Comparison of ENCODE assay signal across 27 cellular contexts in genomic region chr16:89881368-89881730, GRCh38. TPM values are rescaled to one million over a fixed set of nuclear protein-coding genes. Genes with fewer than 3 reads are reported as not detected.
"Had no signal": no experiment of that assay in that cellular context is flagged by ENCODE, and none has a peak within 500 bp of the region (broad histone marks: within the 10 kb centered on the region; RNA-seq: fewer than 3 reads in every experiment).

No MANE protein-coding gene starts in this region.

- H3K9me3 Mint-ChIP-seq: activated B cell treated with CpG ODN at 0.5 μM for 24 hours; effector memory CD8-positive, alpha-beta T cell; memory B cell; naive thymus-derived CD8-positive, alpha-beta T cell; neural crest cell had no signal

- H3K4me1 Mint-ChIP-seq: activated B cell treated with CpG ODN at 0.5 μM for 24 hours; activated CD4-positive, alpha-beta T cell treated with anti-CD3 and anti-CD28 coated beads for 36 hours; neural crest cell had no signal

- H3K27ac Mint-ChIP-seq: activated B cell treated with CpG ODN at 0.5 μM for 24 hours; activated CD4-positive, alpha-beta T cell treated with anti-CD3 and anti-CD28 coated beads for 36 hours; memory B cell; T-helper 2 cell treated with Interferon-gamma antibody and Interleukin-4, amounts not matched to agents 5 μg/mL and 100 μg/mL, for 36 hours had no signal

- ATAC-seq: activated CD4-positive, alpha-beta T cell treated with anti-CD3 and anti-CD28 coated beads for 36 hours; body of pancreas; effector memory CD8-positive, alpha-beta T cell; naive thymus-derived CD8-positive, alpha-beta T cell; right cardiac atrium; upper lobe of right lung had no signal

- FAIRE-seq: endothelial cell of umbilical vein, kidney had no signal

- H3K27me3 ChIP-seq: body of pancreas, tibial artery, upper lobe of right lung had no signal

- H3K27ac ChIP-seq: body of pancreas, parathyroid adenoma, tibial artery, upper lobe of right lung had no signal

- H3K4me3 Mint-ChIP-seq: activated B cell treated with CpG ODN at 0.5 μM for 24 hours; activated CD4-positive, alpha-beta T cell treated with anti-CD3 and anti-CD28 coated beads for 36 hours; activated naive CD8-positive, alpha-beta T cell; memory B cell; naive thymus-derived CD8-positive, alpha-beta T cell; T-helper 2 cell treated with Interferon-gamma antibody and Interleukin-4, amounts not matched to agents 5 μg/mL and 100 μg/mL, for 36 hours had no signal

- H3K9me3 ChIP-seq: body of pancreas, tibial artery, upper lobe of right lung had no signal

- H2AFZ ChIP-seq: parathyroid adenoma had no signal

- DNase-seq: activated B cell treated with CpG ODN at 0.5 μM for 24 hours; activated CD4-positive, alpha-beta T cell treated with anti-CD3 and anti-CD28 coated beads for 36 hours; activated CD4-positive, alpha-beta T cell treated with anti-CD3 and anti-CD28 coated beads, Interleukin-2, amount 50 U/mL, for 4 hours; activated effector memory CD4-positive, alpha-beta T cell treated with Interleukin-2 at 50 U/mL for 16 hours; activated naive CD4-positive, alpha-beta T cell treated with Interleukin-2 at 50 U/mL for 16 hours; activated T-cell treated with anti-CD3 and anti-CD28 coated beads for 4 hours; anterior cingulate cortex; body of pancreas; cortex of kidney; effector memory CD8-positive, alpha-beta T cell; foreskin fibroblast; hippocampal formation; kidney; naive thymus-derived CD8-positive, alpha-beta T cell; occipital lobe; stimulated activated CD4-positive, alpha-beta T cell treated with anti-CD3 and anti-CD28 coated beads, Interleukin-2, amount 100 ng/mL, for 48 hours; stimulated activated naive CD4-positive, alpha-beta T cell treated with Interleukin-2 at 50 U/mL for 16 hours; T-helper 1 cell; tibial artery; upper lobe of right lung had no signal

- H3K9ac ChIP-seq: parathyroid adenoma had no signal

- H3K4me3 ChIP-seq: body of pancreas, tibial artery, upper lobe of right lung had no signal

- H3K27me3 Mint-ChIP-seq: activated B cell treated with CpG ODN at 0.5 μM for 24 hours; activated CD4-positive, alpha-beta T cell treated with anti-CD3 and anti-CD28 coated beads for 36 hours; activated naive CD8-positive, alpha-beta T cell; effector memory CD8-positive, alpha-beta T cell; memory B cell; naive thymus-derived CD8-positive, alpha-beta T cell had no signal

- H3K4me1 ChIP-seq: body of pancreas, parathyroid adenoma, tibial artery, upper lobe of right lung had no signal

RNA-seq across cellular contexts. Expression of gene TUBB3, which starts 41.8 kb away (rescaled TPM):
- polyA plus RNA-seq: naive thymus-derived CD8-positive, alpha-beta T cell had no signal
